Comparison of ENCODE assay signal across 13 cellular contexts in the genomic region with DNA sequence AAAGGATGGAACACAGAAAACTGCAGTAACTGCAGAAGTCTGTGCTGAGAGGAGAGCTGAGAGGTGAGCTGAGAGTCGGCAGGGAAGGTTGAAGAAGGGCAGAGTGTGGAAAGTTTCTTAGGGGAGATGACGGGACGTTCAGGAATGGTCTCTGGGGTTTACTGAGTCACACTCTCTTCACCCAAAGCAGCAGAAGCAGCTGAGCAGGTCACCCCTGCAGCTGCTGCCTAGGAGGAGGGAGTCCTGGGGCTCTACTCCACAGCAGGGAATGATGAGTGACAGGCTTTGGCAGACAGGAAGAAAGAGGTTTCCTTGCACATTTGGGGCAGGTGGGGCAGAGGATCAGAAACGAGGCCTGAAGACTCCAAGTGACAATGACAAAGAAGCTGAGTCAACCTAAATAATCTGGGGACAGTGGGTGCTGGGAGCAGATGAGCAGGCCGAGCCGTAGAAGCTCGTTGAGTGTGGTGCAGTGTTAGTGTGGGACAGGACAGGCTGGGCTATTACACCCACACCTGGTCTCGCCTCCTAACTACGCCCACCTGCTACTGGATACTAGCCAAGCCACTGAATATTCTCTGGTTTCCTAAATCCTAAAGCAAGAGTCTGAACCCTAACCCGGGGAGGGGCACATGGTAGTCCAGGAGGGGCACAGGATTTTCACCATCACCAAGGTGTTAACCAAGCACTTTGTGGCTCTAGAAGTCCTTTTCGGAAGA. TPM values are rescaled to one million over a fixed set of nuclear protein-coding genes. Genes with fewer than 3 reads are reported as not detected.
A peak's percentile ranks its signal among the peaks of the same experiment; 100 is the strongest.
DNase-seq lines count a peak whose midpoint lies in the region; ATAC-seq and TF ChIP-seq lines count a peak whose summit lies in the region.
"Had no signal": no experiment of that assay in that cellular context is flagged by ENCODE, and none has a peak within 500 bp of the region (broad histone marks: within the 10 kb centered on the region; RNA-seq: fewer than 3 reads in every experiment).

No MANE protein-coding gene starts in this region.

- intact Hi-C loops in activated CD4-positive, alpha-beta T cell treated with anti-CD3 and anti-CD28 coated beads for 36 hours (cut with DNase I, micrococcal nuclease) = no loop called here
- intact Hi-C loops in activated CD8-positive, alpha-beta T cell treated with anti-CD3 and anti-CD28 coated beads for 36 hours (cut with micrococcal nuclease) = no loop called here

- H3K4me1 ChIP-seq in endodermal cell (ENCODE audit: control insufficient read depth, insufficient read depth, low read length) = no peaks in the 10 kb centered on the region
- H3K4me1 ChIP-seq: testis had no signal

- CTCF ChIA-PET in activated CD4-positive, alpha-beta T cell treated with anti-CD3 and anti-CD28 coated beads for 36 hours (lab: Charles Lee) = interaction anchor here (1.4 kb wide), 1 partner anchor 14 kb away, joined by 3 read pairs; no protein-coding TSS in a partner anchor
- CTCF ChIA-PET in activated CD8-positive, alpha-beta T cell treated with anti-CD3 and anti-CD28 coated beads for 36 hours (lab: Charles Lee) = interaction anchor here (1.0 kb wide), 1 partner anchor 64 kb away, joined by 4 read pairs; no protein-coding TSS in a partner anchor

- no peak overlapping the region for H3K9ac ChIP-seq in endodermal cell (ENCODE audit: extremely low read depth, low read length, poor library complexity, severe bottlenecking)

- no peaks in the 10 kb centered on the region for H3K36me3 Mint-ChIP-seq in endodermal cell (ENCODE audit: low read depth)
- H3K36me3 Mint-ChIP-seq in activated CD4-positive, alpha-beta T cell treated with anti-CD3 and anti-CD28 coated beads for 36 hours (ENCODE audit: low read depth) = no peaks in the 10 kb centered on the region
- H3K36me3 Mint-ChIP-seq in activated CD8-positive, alpha-beta T cell treated with anti-CD3 and anti-CD28 coated beads for 36 hours (ENCODE audit: low read depth) = no peaks in the 10 kb centered on the region
- H3K36me3 Mint-ChIP-seq: natural killer cell had no signal

- H3K9me3 ChIP-seq in endodermal cell (ENCODE audit: control insufficient read depth, low read length) = no peaks in the 10 kb centered on the region
- H3K9me3 ChIP-seq: testis had no signal

- TF ChIP-seq CTCF in endodermal cell (conservative IDR thresholded peaks at IDR 0.05) = no peak
- no peak for TF ChIP-seq CTCF in activated CD8-positive, alpha-beta T cell treated with anti-CD3 and anti-CD28 coated beads for 36 hours (IDR thresholded peaks at IDR 0.05)

- H3K4me3 Mint-ChIP-seq in endodermal cell = no peak overlapping the region
- no peak overlapping the region for H3K4me3 Mint-ChIP-seq in activated CD4-positive, alpha-beta T cell treated with anti-CD3 and anti-CD28 coated beads for 36 hours
- no peak overlapping the region for H3K4me3 Mint-ChIP-seq in activated CD8-positive, alpha-beta T cell treated with anti-CD3 and anti-CD28 coated beads for 36 hours
- H3K4me3 Mint-ChIP-seq: natural killer cell had no signal

- POLR2A ChIA-PET in activated CD4-positive, alpha-beta T cell treated with anti-CD3 and anti-CD28 coated beads for 36 hours (lab: Charles Lee) = no interaction called here
- POLR2A ChIA-PET in activated CD8-positive, alpha-beta T cell treated with anti-CD3 and anti-CD28 coated beads for 36 hours (lab: Charles Lee) = no interaction called here

- no peaks in the 10 kb centered on the region for H3K9me3 Mint-ChIP-seq in endodermal cell
- H3K9me3 Mint-ChIP-seq in activated CD4-positive, alpha-beta T cell treated with anti-CD3 and anti-CD28 coated beads for 36 hours (ENCODE audit: low read depth) = no peaks in the 10 kb centered on the region
- no peaks in the 10 kb centered on the region for H3K9me3 Mint-ChIP-seq in activated CD8-positive, alpha-beta T cell treated with anti-CD3 and anti-CD28 coated beads for 36 hours
- H3K9me3 Mint-ChIP-seq: natural killer cell had no signal

- 85 to 89% methylated on average over 5 to 11 of the region's 11 CpGs for WGBS in endodermal cell (ENCODE audit: insufficient coverage in 1 of 2, insufficient read length in 1 of 2), 2 experiments

- no peak for ATAC-seq in activated CD4-positive, alpha-beta T cell treated with anti-CD3 and anti-CD28 coated beads for 36 hours
- ATAC-seq in activated CD8-positive, alpha-beta T cell treated with anti-CD3 and anti-CD28 coated beads for 36 hours = no peak
- ATAC-seq: natural killer cell had no signal

- peak; percentile 87 for DNase-seq in ELR (ENCODE audit: low read depth)
- DNase-seq in M059J (ENCODE audit: low read depth) = peak; percentile 79
- DNase-seq in endodermal cell = no peak
- DNase-seq in renal cortical epithelial cell (ENCODE audit: low read depth) = peak; percentile 7
- no peak for DNase-seq in activated CD4-positive, alpha-beta T cell treated with anti-CD3 and anti-CD28 coated beads for 36 hours
- DNase-seq in activated CD8-positive, alpha-beta T cell treated with anti-CD3 and anti-CD28 coated beads for 36 hours = no peak
- DNase-seq in DMS79 treated with DMSO at 0.1 percent for 48 hours (lab: John Stamatoyannopoulos, UW) = no peak
- DNase-seq: effector CD4-positive, alpha-beta T cell; glutamatergic neuron; natural killer cell; NCI-H446; testis had no signal

- H3K27me3 ChIP-seq in endodermal cell (ENCODE audit: control insufficient read depth, insufficient read depth, low read length, poor library complexity, severe bottlenecking) = no peaks in the 10 kb centered on the region
- H3K27me3 ChIP-seq: testis had no signal

- H3K27me3 Mint-ChIP-seq in endodermal cell (ENCODE audit: insufficient read depth) = no peaks in the 10 kb centered on the region
- H3K27me3 Mint-ChIP-seq in activated CD4-positive, alpha-beta T cell treated with anti-CD3 and anti-CD28 coated beads for 36 hours = peaks cover 9% of the 10 kb centered on the region
- peaks cover 12% of the 10 kb centered on the region for H3K27me3 Mint-ChIP-seq in activated CD8-positive, alpha-beta T cell treated with anti-CD3 and anti-CD28 coated beads for 36 hours

- no peak overlapping the region for H3K4me3 ChIP-seq in endodermal cell (ENCODE audit: low read length)
- H3K4me3 ChIP-seq: skin epidermis, testis had no signal

- H3K27ac Mint-ChIP-seq in endodermal cell = peak overlapping the region; percentile 49
- H3K27ac Mint-ChIP-seq in activated CD4-positive, alpha-beta T cell treated with anti-CD3 and anti-CD28 coated beads for 36 hours = no peak overlapping the region
- no peak overlapping the region for H3K27ac Mint-ChIP-seq in activated CD8-positive, alpha-beta T cell treated with anti-CD3 and anti-CD28 coated beads for 36 hours
- H3K27ac Mint-ChIP-seq: natural killer cell had no signal

- H3K27ac ChIP-seq in endodermal cell (ENCODE audit: low read depth, low read length) = no peak overlapping the region
- H3K27ac ChIP-seq: skin epidermis, testis had no signal

- no peaks in the 10 kb centered on the region for H3K36me3 ChIP-seq in endodermal cell (ENCODE audit: control insufficient read depth, insufficient read depth, low read length)

- H3K4me1 Mint-ChIP-seq in endodermal cell = no peaks in the 10 kb centered on the region
- H3K4me1 Mint-ChIP-seq in activated CD4-positive, alpha-beta T cell treated with anti-CD3 and anti-CD28 coated beads for 36 hours = no peaks in the 10 kb centered on the region
- H3K4me1 Mint-ChIP-seq in activated CD8-positive, alpha-beta T cell treated with anti-CD3 and anti-CD28 coated beads for 36 hours (ENCODE audit: low read depth) = no peaks in the 10 kb centered on the region
- H3K4me1 Mint-ChIP-seq: natural killer cell had no signal

RNA-seq across cellular contexts. Expression of gene BEND7, which starts 24.9 kb away (rescaled TPM):
- 0.79 and 1.5 TPM in 2 replicates for total RNA-seq in M059J (2014; rRNA removed; shearing (Covaris generic))
- total RNA-seq in endodermal cell = 1 to 10 TPM; 5.3 to 5.7 TPM
- 14.5 TPM for polyA plus RNA-seq in endodermal cell (2013, experiment 1 of 2)
- 14.8 TPM for polyA plus RNA-seq in endodermal cell (2013, experiment 2 of 2)
- total RNA-seq in renal cortical epithelial cell = 24.0 and 36.4 TPM in 2 replicates
- not detected for total RNA-seq in activated CD4-positive, alpha-beta T cell treated with anti-CD3 and anti-CD28 coated beads for 36 hours
- not detected for total RNA-seq in activated CD8-positive, alpha-beta T cell treated with anti-CD3 and anti-CD28 coated beads for 36 hours

Comparison
In these comparisons a context has a peak if more than half of its experiments do, and no peak if none do; other contexts are left out.
1. DNase-seq: peak in ELR (single experiment), M059J (single experiment) and renal cortical epithelial cell (single experiment); none in endodermal cell (single experiment), activated CD4-positive, alpha-beta T cell treated with anti-CD3 and anti-CD28 coated beads for 36 hours (single experiment), activated CD8-positive, alpha-beta T cell treated with anti-CD3 and anti-CD28 coated beads for 36 hours (single experiment) and DMS79 treated with DMSO at 0.1 percent for 48 hours (single experiment).